8 cellular contexts compared by ENCODE assay signal in genomic region chr17:40331743-40332641, GRCh38. TPM values are rescaled to one million over a fixed set of nuclear protein-coding genes. Genes with fewer than 3 reads are reported as not detected.
DNase-seq lines count a peak whose midpoint lies in the region; ATAC-seq and TF ChIP-seq lines count a peak whose summit lies in the region.

No MANE protein-coding gene starts in this region.

- H3K9me3 ChIP-seq in psoas muscle: no peaks in the 10 kb centered on the region

- no peak overlapping the region for H3K4me2 ChIP-seq in mesendoderm (ENCODE audit: low read length)

- DNase-seq in DMS79 treated with DMSO at 0.1 percent for 48 hours (lab: John Stamatoyannopoulos, UW) (peak; percentile 56), globus pallidus (ENCODE audit: low spot score) (peak; percentile 83), psoas muscle (peak; percentile 93 to 95), mesendoderm (no peak), cerebellar cortex (ENCODE audit: low spot score) (no peak)
- no peak for DNase-seq in stimulated activated naive CD4-positive, alpha-beta T cell treated with Interleukin-2 at 50 U/mL for 16 hours (lab: John Stamatoyannopoulos, UW)

- H3K36me3 ChIP-seq in psoas muscle (ENCODE audit: insufficient read depth in 1 of 2, low read depth in 1 of 2) (peaks cover 0 to 15% of the 10 kb centered on the region in 2 donors), mesendoderm (ENCODE audit: control insufficient read depth, insufficient read depth, low read length) (no peaks in the 10 kb centered on the region)

- H3K4me1 ChIP-seq in psoas muscle (peaks cover 100% of the 10 kb centered on the region), mesendoderm (ENCODE audit: control insufficient read depth, low read depth, low read length) (no peaks in the 10 kb centered on the region)

- intact Hi-C loops in psoas muscle (cut with DNase I): no loop called here

- TF ChIP-seq CTCF in VCaP (conservative IDR thresholded peaks at IDR 0.05): no peak
- TF ChIP-seq CTCF in psoas muscle (IDR thresholded peaks at IDR 0.05): peak; percentile 13

- no peak overlapping the region for H3K18ac ChIP-seq in mesendoderm (ENCODE audit: low read length)

- WGBS in psoas muscle, 3 donors: 5 to 7% (median 6%) methylated on average over 16 to 22 of the region's 22 CpGs
- no CpG with 5 or more reads among the region's 22 CpGs for WGBS in mesendoderm (ENCODE audit: extremely low coverage, insufficient coverage, low lambda C conversion rate)

- H3K79me2 ChIP-seq in mesendoderm (ENCODE audit: control insufficient read depth, insufficient read depth, low read length): no peaks in the 10 kb centered on the region

- H3K27ac ChIP-seq in VCaP (peak overlapping the region; percentile 61), psoas muscle (peak overlapping the region; percentile 97), mesendoderm (ENCODE audit: low read depth, low read length) (no peak overlapping the region)

- H2AK5ac ChIP-seq in mesendoderm (ENCODE audit: low read length): no peak overlapping the region

- H4K5ac ChIP-seq in mesendoderm (ENCODE audit: low read length): no peak overlapping the region

- H3K56ac ChIP-seq in mesendoderm (ENCODE audit: low read length): no peak overlapping the region

- H3K4me3 ChIP-seq in psoas muscle (peak overlapping the region; percentile 52), mesendoderm (ENCODE audit: low read length) (no peak overlapping the region)

- peaks cover 5% of the 10 kb centered on the region for H3K79me1 ChIP-seq in mesendoderm (ENCODE audit: low read length)

- no peaks in the 10 kb centered on the region for H3K27me3 ChIP-seq in psoas muscle (ENCODE audit: insufficient read depth in 3 of 3, low read length in 2 of 3)
- H3K27me3 ChIP-seq in mesendoderm (ENCODE audit: insufficient read depth, low read length, poor library complexity): no peaks in the 10 kb centered on the region

- H4K8ac ChIP-seq in mesendoderm (ENCODE audit: low read depth, low read length): no peak overlapping the region

- no peak overlapping the region for H2BK15ac ChIP-seq in mesendoderm (replicated peaks; ENCODE audit: low read depth)

- H2BK5ac ChIP-seq in mesendoderm (ENCODE audit: low read length): no peak overlapping the region

- H2BK120ac ChIP-seq in mesendoderm (ENCODE audit: low read depth, low read length): no peak overlapping the region

- H3K4ac ChIP-seq in mesendoderm (ENCODE audit: low read depth, low read length): no peak overlapping the region

- no peak overlapping the region for H3K23ac ChIP-seq in mesendoderm (ENCODE audit: low read length)

- no peak overlapping the region for H3K9ac ChIP-seq in mesendoderm (ENCODE audit: low read length)

- ATAC-seq in psoas muscle (peak; percentile 84 to 90 (median 86)), HG03520 (IDR thresholded peaks at IDR 0.05; ENCODE audit: unreplicated experiment) (no peak)

RNA-seq across cellular contexts. Expression of gene RARA, which starts 23.0 kb away (rescaled TPM):
- total RNA-seq in psoas muscle: 10 to 100 TPM; 15.0 to 51.1 (median 44.6) TPM
- 10 to 100 TPM; 15.0 to 76.9 (median 18.6) TPM for polyA plus RNA-seq in psoas muscle
- polyA plus RNA-seq in mesendoderm (2013, experiment 1 of 2): 30.6 TPM
- 29.9 TPM for polyA plus RNA-seq in mesendoderm (2013, experiment 2 of 2)

RNA-seq across cellular contexts. Expression of gene GJD3, which starts 32.5 kb away (rescaled TPM):
- total RNA-seq in psoas muscle: 1 to 10 TPM in 2 of 4 donors, under 1 TPM in 2; 0.34 to 1.4 (median 0.82) TPM
- under 1 TPM in 2 of 3 donors, not detected in 1; 0.17 to 0.25 TPM for polyA plus RNA-seq in psoas muscle
- polyA plus RNA-seq in mesendoderm (2013, experiment 1 of 2): not detected
- polyA plus RNA-seq in mesendoderm (2013, experiment 2 of 2): not detected

RNA-seq across cellular contexts. Expression of gene CDC6, which starts 44.3 kb away (rescaled TPM):
- total RNA-seq in psoas muscle: under 1 TPM; 0.27 to 0.90 (median 0.42) TPM
- 1 to 10 TPM in 2 of 3 donors, under 1 TPM in 1; 0.86 to 2.5 (median 1.4) TPM for polyA plus RNA-seq in psoas muscle
- polyA plus RNA-seq in mesendoderm (2013, experiment 1 of 2): 114 TPM
- 117 TPM for polyA plus RNA-seq in mesendoderm (2013, experiment 2 of 2)

Comparison
In these comparisons a context has a peak if more than half of its experiments do, and no peak if none do; other contexts are left out.
1. DNase-seq: peak in DMS79 treated with DMSO at 0.1 percent for 48 hours (single experiment), globus pallidus (single experiment) and psoas muscle (2 of 2); none in stimulated activated naive CD4-positive, alpha-beta T cell treated with Interleukin-2 at 50 U/mL for 16 hours (single experiment), mesendoderm (single experiment) and cerebellar cortex (single experiment).